1 cellular context compared by ENCODE assay signal in genomic region chr17:44170135-44170498, GRCh38.
TF ChIP-seq lines count a peak whose summit lies in the region.

No MANE protein-coding gene starts in this region.

TF ChIP-seq in neural cell, 6 proteins besides CTCF, POLR2A, EP300 and RAD21:
- TF ChIP-seq REST (IDR thresholded peaks at IDR 0.05; ENCODE audit: borderline replicate concordance), result no peak
- no peak for TF ChIP-seq TAF1 (IDR thresholded peaks at IDR 0.05; ENCODE audit: low read depth)
- TF ChIP-seq SMC3 (conservative IDR thresholded peaks at IDR 0.05; ENCODE audit: poor library complexity), result no peak
- no peak for TF ChIP-seq POLR2AphosphoS5 (IDR thresholded peaks at IDR 0.05)
- no peak for TF ChIP-seq EZH2 (IDR thresholded peaks at IDR 0.05; ENCODE audit: borderline replicate concordance, insufficient read depth, low read length, poor library complexity, severe bottlenecking)
- no peak for TF ChIP-seq MXI1 (conservative IDR thresholded peaks at IDR 0.05; ENCODE audit: poor library complexity, severe bottlenecking)
TF ChIP-seq in neural cell: peak in this region for 0.
